31 cellular contexts compared by ENCODE assay signal in genomic region chr1:159927887-159928431, GRCh38. TPM values are rescaled to one million over a fixed set of nuclear protein-coding genes. Genes with fewer than 3 reads are reported as not detected.
DNase-seq lines count a peak whose midpoint lies in the region; ATAC-seq, FAIRE-seq and TF ChIP-seq lines count a peak whose summit lies in the region.
"Had no signal": no experiment of that assay in that cellular context is flagged by ENCODE, and none has a peak within 500 bp of the region (broad histone marks: within the 10 kb centered on the region; RNA-seq: fewer than 3 reads in every experiment).

No MANE protein-coding gene starts in this region.

- intact Hi-C loops in K562 (cut with micrococcal nuclease), result loop anchor here (10.0 kb wide), 2 partner anchors 93 to 337 kb away; partner anchors contain the start of gene DCAF8
- intact Hi-C loops in gastrocnemius medialis (cut with DNase I; ENCODE audit: low total_unique reads), result loop anchor here (10.0 kb wide), 1 partner anchor 73 kb away; no protein-coding TSS in a partner anchor

- TF ChIP-seq RAD21 in K562 (CRISPR knock-in tag; conservative IDR thresholded peaks at IDR 0.05 in 1 of 2, IDR thresholded peaks at IDR 0.05 in 1 of 2), result no peak

- H3K4me3 ChIP-seq in K562 (no peak overlapping the region), osteoblast (ENCODE audit: insufficient read depth, low read length) (no peak overlapping the region), gastrocnemius medialis (no peak overlapping the region)
- H3K4me3 ChIP-seq: GM23248, hepatocyte, right atrium auricular region, upper lobe of left lung had no signal

- POLR2A ChIA-PET in K562 (lab: Yijun Ruan, JAX), result interaction anchor here (1.7 kb wide), 1 partner anchor 15 kb away, joined by 7 read pairs; no protein-coding TSS in a partner anchor

- peak overlapping the region in 1 of 2 experiments; percentile 32; a peak in 1 of 4 replicates for H3K9ac ChIP-seq in K562 (ENCODE audit: insufficient read depth in 1 of 2, low read depth in 2 of 2, low read length in 2 of 2)
- H3K9ac ChIP-seq: GM23248, parathyroid adenoma had no signal

- TF ChIP-seq CTCF in GM12873 (IDR thresholded peaks at IDR 0.05; ENCODE audit: insufficient read depth, low read depth, low read length, missing control alignments), result peak; percentile 2
- no peak for TF ChIP-seq CTCF in K562 (IDR thresholded peaks at IDR 0.05 in 2 of 3, conservative IDR thresholded peaks at IDR 0.05 in 1 of 3; ENCODE audit: insufficient read depth in 2 of 3, low read depth in 1 of 3, low read length in 3 of 3)
- TF ChIP-seq CTCF in osteoblast (IDR thresholded peaks at IDR 0.05; ENCODE audit: extremely low read depth, low read depth, low read length), result no peak
- TF ChIP-seq CTCF in gastrocnemius medialis (IDR thresholded peaks at IDR 0.05 in 4 of 5, conservative IDR thresholded peaks at IDR 0.05 in 1 of 5), result no peak
- TF ChIP-seq CTCF in foreskin keratinocyte (conservative IDR thresholded peaks at IDR 0.05), result no peak

- H4K20me1 ChIP-seq in K562 (replicated peaks; ENCODE audit: control insufficient read depth, insufficient read depth, low read length) (peaks cover 9% of the 10 kb centered on the region; the same call in 1 of the 2 replicates), osteoblast (ENCODE audit: insufficient read depth, low read length) (peaks cover 5% of the 10 kb centered on the region)

- H2AFZ ChIP-seq in K562 (ENCODE audit: low read depth, low read length), result no peak overlapping the region
- no peak overlapping the region for H2AFZ ChIP-seq in osteoblast (ENCODE audit: low read length)
- H2AFZ ChIP-seq: GM23248, hepatocyte, parathyroid adenoma had no signal

- 72% methylated on average over 11 of the region's 12 CpGs for WGBS in K562 (ENCODE audit: insufficient coverage, low coverage, missing lambda C conversion rate)

- H3K27ac ChIP-seq in K562 (ENCODE audit: extremely low read depth, low read depth, low read length) (no peak overlapping the region), osteoblast (ENCODE audit: low read depth, low read length) (no peak overlapping the region), gastrocnemius medialis (no peak overlapping the region), foreskin keratinocyte (no peak overlapping the region)
- H3K27ac ChIP-seq: C4-2B, GM23248, hepatocyte, parathyroid adenoma, right atrium auricular region, upper lobe of left lung had no signal

- H3K4me1 ChIP-seq in K562 (replicated peaks in 1 of 2; ENCODE audit: control insufficient read depth in 2 of 2, insufficient read depth in 2 of 2, low read length in 2 of 2), result peaks cover 6 to 68% of the 10 kb centered on the region in 2 experiments; a peak in 4 of 5 replicates
- H3K4me1 ChIP-seq in osteoblast (ENCODE audit: insufficient read depth, low read length), result peaks cover 20% of the 10 kb centered on the region
- H3K4me1 ChIP-seq in gastrocnemius medialis, result peaks cover 0 to 3% of the 10 kb centered on the region in 2 donors
- H3K4me1 ChIP-seq in foreskin keratinocyte, result peaks cover 6% of the 10 kb centered on the region

- in situ Hi-C loops in K562 (cut with MboI) (no loop called here), gastrocnemius medialis (cut with MboI; ENCODE audit: low sequenced_read_pairs in 4 of 4) (no loop called here)

- no peak overlapping the region for H3K4me2 ChIP-seq in K562 (ENCODE audit: insufficient read depth, low read length)
- no peak overlapping the region for H3K4me2 ChIP-seq in osteoblast (ENCODE audit: insufficient read depth, low read length)
- H3K4me2 ChIP-seq: hepatocyte had no signal

- DNase-seq in NCI-H1694 treated with DMSO at 0.1 percent for 48 hours (lab: John Stamatoyannopoulos, UW) (peak; percentile 63), K562 (ENCODE audit: extremely low read depth in 1 of 4, low spot score in 3 of 4) (no peak), osteoblast (ENCODE audit: insufficient read length, low spot score, missing footprints) (peak; percentile 77), gastrocnemius medialis (no peak), foreskin keratinocyte (no peak)
- DNase-seq: activated CD4-positive, alpha-beta memory T cell treated with anti-CD3 and anti-CD28 coated beads, Interleukin-2, amount 10 ng/mL, durations not matched to agents 7 days and 5 days; activated CD4-positive, CD25-positive, alpha-beta regulatory T cell treated with anti-CD3 and anti-CD28 coated beads, Interleukin-2, amount 50 U/mL, for 72 hours; activated CD8-positive, alpha-beta memory T cell treated with anti-CD3 and anti-CD28 coated beads, Interleukin-2, amount 50 U/mL, for 48 hours; activated naive CD4-positive, alpha-beta T cell treated with anti-CD3 and anti-CD28 coated beads, Interleukin-2, amount 50 U/mL, for 16 hours; amniotic stem cell; effector memory CD4-positive, alpha-beta T cell; EL; GM23248; mammary epithelial cell; NCI-H748 treated with DMSO at 0.1 percent for 48 hours; stimulated activated CD4-positive, alpha-beta T cell treated with anti-CD3 and anti-CD28 coated beads, Interleukin-4, amount 100 ng/mL, for 1 hour; T-helper 1 cell had no signal

- CTCF ChIA-PET in K562 (lab: Yijun Ruan, JAX; ENCODE audit: low intra/inter-chr PET ratio), result no interaction called here

- FAIRE-seq in K562 (lab: Jason Lieb, UNC), result no peak
- FAIRE-seq: bronchial epithelial cell, colon, frontal cortex had no signal

- H3K36me3 ChIP-seq in K562 (ENCODE audit: control insufficient read depth, insufficient read depth, low read length) (peaks cover 5% of the 10 kb centered on the region; the same call in 1 of the 3 replicates), osteoblast (ENCODE audit: insufficient read depth, low read length) (no peaks in the 10 kb centered on the region), gastrocnemius medialis (no peaks in the 10 kb centered on the region)
- H3K36me3 ChIP-seq: right atrium auricular region, upper lobe of left lung had no signal

- H3K9me3 ChIP-seq in K562 (replicated peaks; ENCODE audit: control insufficient read depth, insufficient read depth, low read depth, low read length) (no peaks in the 10 kb centered on the region), osteoblast (ENCODE audit: low read depth, low read length) (no peaks in the 10 kb centered on the region), gastrocnemius medialis (no peaks in the 10 kb centered on the region)
- H3K9me3 ChIP-seq: right atrium auricular region, upper lobe of left lung had no signal

- no TSS peak for BruUV-seq in K562 (replicated peaks; lab: Mats Ljungman, UMichigan)

- H3K79me2 ChIP-seq in K562 (ENCODE audit: control insufficient read depth, insufficient read depth, low read length) (peaks cover 26% of the 10 kb centered on the region), osteoblast (ENCODE audit: insufficient read depth, low read length) (peaks cover 24% of the 10 kb centered on the region)
- H3K79me2 ChIP-seq: parathyroid adenoma had no signal

- H3K27me3 ChIP-seq in K562 (ENCODE audit: control insufficient read depth in 2 of 2, insufficient read depth in 2 of 2, low read length in 2 of 2), result peaks cover 0 to 21% of the 10 kb centered on the region in 2 experiments; a peak in 2 of 5 replicates
- no peaks in the 10 kb centered on the region for H3K27me3 ChIP-seq in osteoblast (ENCODE audit: insufficient read depth, low read length)
- H3K27me3 ChIP-seq in gastrocnemius medialis, result peaks cover 16 to 24% (median 19%) of the 10 kb centered on the region in 3 donors
- H3K27me3 ChIP-seq in foreskin keratinocyte, result no peaks in the 10 kb centered on the region
- H3K27me3 ChIP-seq: hepatocyte, right atrium auricular region, upper lobe of left lung had no signal

- TF ChIP-seq EP300 in K562 (IDR thresholded peaks at IDR 0.05; ENCODE audit: low read length), result no peak

- TF ChIP-seq POLR2A in K562 (conservative IDR thresholded peaks at IDR 0.05) (no peak), gastrocnemius medialis (IDR thresholded peaks at IDR 0.05) (no peak)

- ATAC-seq in K562 (no peak), gastrocnemius medialis (no peak), HG03139 (IDR thresholded peaks at IDR 0.05; ENCODE audit: unreplicated experiment) (no peak), foreskin keratinocyte (no peak)
- ATAC-seq: left cardiac atrium had no signal

- no peaks in the 10 kb centered on the region for H3K9me1 ChIP-seq in K562 (ENCODE audit: control insufficient read depth, insufficient read depth, low read length)

RNA-seq across cellular contexts. Expression of gene TAGLN2, which starts 2.7 kb away (rescaled TPM):
- total RNA-seq in K562 (2011; cell fraction: chromatin; rRNA removed; ENCODE audit: low replicate concordance), result 38.5 and 101 TPM in 2 replicates
- 100 and 103 TPM in 2 replicates for total RNA-seq in K562 (2011; cell fraction: nucleolus; rRNA removed)
- total RNA-seq in K562 (2011; cell fraction: nucleoplasm; rRNA removed), result 95.8 and 128 TPM in 2 replicates
- total RNA-seq in K562 (2014; rRNA removed), result 456 and 502 TPM in 2 replicates
- 180 and 192 TPM in 2 replicates for total RNA-seq in K562 (2014; rRNA removed; fragmentation: Illumina TruSeq; extraction: Trizol)
- 247 and 249 TPM in 2 replicates for total RNA-seq in K562 (2015; rRNA removed; fragmentation: Illumina TruSeq; extraction: Trizol)
- 498 and 506 TPM in 2 replicates for total RNA-seq in K562 (2021)
- polyA plus RNA-seq in K562 (2011; rRNA removed), result 414 and 518 TPM in 2 replicates
- polyA plus RNA-seq in K562 (2011; cell fraction: cytosol; rRNA removed), result 883 and 1,031 TPM in 2 replicates
- 273 and 355 TPM in 2 replicates for polyA plus RNA-seq in K562 (2011; cell fraction: nucleus; rRNA removed)
- 571 and 615 TPM in 2 replicates for polyA plus RNA-seq in K562 (2012)
- polyA plus RNA-seq in K562 (2014; fragmentation: Illumina TruSeq; extraction: Trizol), result 565 and 573 TPM in 2 replicates
- 100 to 1,000 TPM; 334 to 683 TPM for polyA plus RNA-seq in K562 (2014; fragmentation: Nextera tagmentation; extraction: Ambion mirVana)
- polyA plus RNA-seq in K562 (2014; rRNA removed), result 455 and 456 TPM in 2 replicates
- 196 and 205 TPM in 2 replicates for polyA minus RNA-seq in K562 (2011; rRNA and poly(A)+ RNA removed)
- 239 and 243 TPM in 2 replicates for polyA minus RNA-seq in K562 (2011; cell fraction: cytosol; rRNA and poly(A)+ RNA removed)
- 47.4 and 74.8 TPM in 2 replicates for polyA minus RNA-seq in K562 (2011; cell fraction: nucleus; rRNA and poly(A)+ RNA removed)
- total RNA-seq in osteoblast, result 156 and 159 TPM in 2 replicates
- 10 to 100 TPM; 28.8 to 48.2 (median 37.5) TPM for total RNA-seq in gastrocnemius medialis
- total RNA-seq in foreskin keratinocyte, result 462 and 520 TPM in 2 replicates
- polyA plus RNA-seq in foreskin keratinocyte, result 928 and 982 TPM in 2 replicates

RNA-seq across cellular contexts. Expression of gene IGSF9, which starts 17.5 kb away (rescaled TPM):
- 0.28 TPM in 1 of 2 replicates, not detected in the other for total RNA-seq in K562 (2011; cell fraction: chromatin; rRNA removed; ENCODE audit: low replicate concordance)
- 0.13 and 0.17 TPM in 2 replicates for total RNA-seq in K562 (2011; cell fraction: nucleolus; rRNA removed)
- 0.15 and 0.29 TPM in 2 replicates for total RNA-seq in K562 (2011; cell fraction: nucleoplasm; rRNA removed)
- total RNA-seq in K562 (2014; rRNA removed), result 0.09 and 0.24 TPM in 2 replicates
- 0.04 TPM in 1 of 2 replicates, not detected in the other for total RNA-seq in K562 (2014; rRNA removed; fragmentation: Illumina TruSeq; extraction: Trizol)
- total RNA-seq in K562 (2015; rRNA removed; fragmentation: Illumina TruSeq; extraction: Trizol), result 0.04 and 0.08 TPM in 2 replicates
- 0.29 and 0.34 TPM in 2 replicates for total RNA-seq in K562 (2021)
- polyA plus RNA-seq in K562 (2011; rRNA removed), result 0.03 and 0.09 TPM in 2 replicates
- 0.07 and 0.12 TPM in 2 replicates for polyA plus RNA-seq in K562 (2011; cell fraction: cytosol; rRNA removed)
- polyA plus RNA-seq in K562 (2011; cell fraction: nucleus; rRNA removed), result 0.38 TPM in 2 replicates
- polyA plus RNA-seq in K562 (2012), result 0.18 and 0.26 TPM in 2 replicates
- polyA plus RNA-seq in K562 (2014; fragmentation: Illumina TruSeq; extraction: Trizol), result 0.19 and 0.22 TPM in 2 replicates
- under 1 TPM in 1 of 2 experiments, not detected in 1; 0.04 TPM for polyA plus RNA-seq in K562 (2014; fragmentation: Nextera tagmentation; extraction: Ambion mirVana)
- 0.25 and 0.31 TPM in 2 replicates for polyA plus RNA-seq in K562 (2014; rRNA removed)
- polyA minus RNA-seq in K562 (2011; rRNA and poly(A)+ RNA removed), result 0.07 TPM in 1 of 2 replicates, not detected in the other
- polyA minus RNA-seq in K562 (2011; cell fraction: cytosol; rRNA and poly(A)+ RNA removed), result 0.19 TPM in 1 of 2 replicates, not detected in the other
- 0.11 and 0.13 TPM in 2 replicates for polyA minus RNA-seq in K562 (2011; cell fraction: nucleus; rRNA and poly(A)+ RNA removed)
- total RNA-seq in osteoblast, result under 0.01 TPM in 2 replicates
- total RNA-seq in gastrocnemius medialis, result under 1 TPM in 2 of 4 donors, not detected in 2; 0.10 to 0.11 TPM
- total RNA-seq in foreskin keratinocyte, result 9.7 and 11.9 TPM in 2 replicates
- polyA plus RNA-seq in foreskin keratinocyte, result 9.3 and 11.8 TPM in 2 replicates
- total RNA-seq: activated CD4-positive, alpha-beta memory T cell treated with anti-CD3 and anti-CD28 coated beads, Interleukin-2, amount 10 ng/mL, durations not matched to agents 7 days and 5 days; GM23248; RPMI7951; SK-MEL-5 had no signal

RNA-seq across cellular contexts. Expression of gene SLAMF9, which starts 26.1 kb away (rescaled TPM):
- total RNA-seq in K562 (2011; cell fraction: chromatin; rRNA removed; ENCODE audit: low replicate concordance), result not detected in 2 replicates
- total RNA-seq in K562 (2011; cell fraction: nucleolus; rRNA removed), result not detected in 2 replicates
- total RNA-seq in K562 (2011; cell fraction: nucleoplasm; rRNA removed), result not detected in 2 replicates
- total RNA-seq in K562 (2014; rRNA removed) (not detected in 2 replicates), K562 (2014; rRNA removed; fragmentation: Illumina TruSeq; extraction: Trizol) (not detected in 2 replicates), K562 (2015; rRNA removed; fragmentation: Illumina TruSeq; extraction: Trizol) (not detected in 2 replicates), K562 (2021) (not detected in 2 replicates), osteoblast (not detected in 2 replicates), gastrocnemius medialis (not detected), foreskin keratinocyte (0.44 and 0.63 TPM in 2 replicates)
- polyA plus RNA-seq in K562 (2011; rRNA removed) (0.13 TPM in 1 of 2 replicates, not detected in the other), K562 (2014; fragmentation: Illumina TruSeq; extraction: Trizol) (0.25 TPM in 1 of 2 replicates, not detected in the other), K562 (2014; fragmentation: Nextera tagmentation; extraction: Ambion mirVana) (under 1 TPM in 1 of 2 experiments, not detected in 1; 0.21 TPM), K562 (2014; rRNA removed) (not detected in 2 replicates), foreskin keratinocyte (0.40 and 0.72 TPM in 2 replicates)
- polyA plus RNA-seq in K562 (2011; cell fraction: cytosol; rRNA removed), result not detected in 2 replicates
- polyA plus RNA-seq in K562 (2011; cell fraction: nucleus; rRNA removed), result not detected in 2 replicates
- polyA plus RNA-seq in K562 (2012), result 0.19 TPM in 1 of 2 replicates, not detected in the other
- polyA minus RNA-seq in K562 (2011; rRNA and poly(A)+ RNA removed), result not detected in 2 replicates
- polyA minus RNA-seq in K562 (2011; cell fraction: cytosol; rRNA and poly(A)+ RNA removed), result not detected in 2 replicates
- polyA minus RNA-seq in K562 (2011; cell fraction: nucleus; rRNA and poly(A)+ RNA removed), result not detected in 2 replicates
- total RNA-seq: activated CD4-positive, alpha-beta memory T cell treated with anti-CD3 and anti-CD28 coated beads, Interleukin-2, amount 10 ng/mL, durations not matched to agents 7 days and 5 days; frontal cortex; GM23248; hepatocyte; mammary epithelial cell; right atrium auricular region had no signal
- polyA plus RNA-seq: hepatocyte, neural cell had no signal

RNA-seq across cellular contexts. Expression of gene CFAP45, which starts 28.0 kb away (rescaled TPM):
- total RNA-seq in K562 (2011; cell fraction: chromatin; rRNA removed; ENCODE audit: low replicate concordance), result 1.8 and 2.4 TPM in 2 replicates
- 0.33 and 1.1 TPM in 2 replicates for total RNA-seq in K562 (2011; cell fraction: nucleolus; rRNA removed)
- total RNA-seq in K562 (2011; cell fraction: nucleoplasm; rRNA removed), result 1.2 and 2.4 TPM in 2 replicates
- 1.2 and 1.5 TPM in 2 replicates for total RNA-seq in K562 (2014; rRNA removed)
- 1.2 and 1.7 TPM in 2 replicates for total RNA-seq in K562 (2014; rRNA removed; fragmentation: Illumina TruSeq; extraction: Trizol)
- 0.94 and 1.4 TPM in 2 replicates for total RNA-seq in K562 (2015; rRNA removed; fragmentation: Illumina TruSeq; extraction: Trizol)
- total RNA-seq in K562 (2021), result 0.72 and 1.6 TPM in 2 replicates
- 0.85 and 1.5 TPM in 2 replicates for polyA plus RNA-seq in K562 (2011; rRNA removed)
- 0.43 and 0.59 TPM in 2 replicates for polyA plus RNA-seq in K562 (2011; cell fraction: cytosol; rRNA removed)
- polyA plus RNA-seq in K562 (2011; cell fraction: nucleus; rRNA removed), result 0.97 and 1.1 TPM in 2 replicates
- polyA plus RNA-seq in K562 (2012), result 0.91 and 1.0 TPM in 2 replicates
- 1.6 and 2.0 TPM in 2 replicates for polyA plus RNA-seq in K562 (2014; fragmentation: Illumina TruSeq; extraction: Trizol)
- polyA plus RNA-seq in K562 (2014; fragmentation: Nextera tagmentation; extraction: Ambion mirVana), result 1 to 10 TPM in 1 of 2 experiments, under 1 TPM in 1; 0.65 to 1.3 TPM
- 1.0 and 2.4 TPM in 2 replicates for polyA plus RNA-seq in K562 (2014; rRNA removed)
- polyA minus RNA-seq in K562 (2011; rRNA and poly(A)+ RNA removed), result 1.6 and 1.8 TPM in 2 replicates
- polyA minus RNA-seq in K562 (2011; cell fraction: cytosol; rRNA and poly(A)+ RNA removed), result 0.48 and 0.91 TPM in 2 replicates
- 0.40 and 0.89 TPM in 2 replicates for polyA minus RNA-seq in K562 (2011; cell fraction: nucleus; rRNA and poly(A)+ RNA removed)
- total RNA-seq in osteoblast, result 0.29 and 0.36 TPM in 2 replicates
- not detected for total RNA-seq in gastrocnemius medialis
- 1.0 and 1.3 TPM in 2 replicates for total RNA-seq in foreskin keratinocyte
- 1.1 and 1.3 TPM in 2 replicates for polyA plus RNA-seq in foreskin keratinocyte
- total RNA-seq: GM23248 had no signal
- polyA plus RNA-seq: hepatocyte had no signal

Comparison
In these comparisons a context has a peak if more than half of its experiments do, and no peak if none do; other contexts are left out.
1. DNase-seq: peak in NCI-H1694 treated with DMSO at 0.1 percent for 48 hours (single experiment) and osteoblast (single experiment); none in K562 (0 of 4), gastrocnemius medialis (0 of 2) and foreskin keratinocyte (0 of 2).